Comparison of ENCODE assay signal across 19 cellular contexts in genomic region chr15:70707901-70708300, GRCh38. TPM values are rescaled to one million over a fixed set of nuclear protein-coding genes. Genes with fewer than 3 reads are reported as not detected.
DNase-seq lines count a peak whose midpoint lies in the region; ATAC-seq, FAIRE-seq and TF ChIP-seq lines count a peak whose summit lies in the region.
"Had no signal": no experiment of that assay in that cellular context is flagged by ENCODE, and none has a peak within 500 bp of the region (broad histone marks: within the 10 kb centered on the region; RNA-seq: fewer than 3 reads in every experiment).

No MANE protein-coding gene starts in this region.

- peaks cover 6% of the 10 kb centered on the region for H3K36me3 ChIP-seq in endodermal cell (ENCODE audit: control insufficient read depth, insufficient read depth, low read length)
- H3K36me3 ChIP-seq: BLaER1 treated with 17β-estradiol and CSF1 and Interleukin-3, amounts not matched to agents 10 nM and 100 nM had no signal

- DNase-seq in H54 (ENCODE audit: insufficient read length, low spot score): no peak
- DNase-seq in endodermal cell: no peak
- DNase-seq in urothelium cell line (ENCODE audit: low spot score): no peak
- no peak for DNase-seq in cerebellar cortex (ENCODE audit: low spot score)
- DNase-seq in AG20443 (ENCODE audit: low spot score): no peak
- DNase-seq: 8988T; ACHN; AML-193; CD4-positive, alpha-beta T cell; CD8-positive, alpha-beta T cell; DMS79 treated with DMSO at 0.1 percent for 48 hours; GF-D8 had no signal

- WGBS in endodermal cell (ENCODE audit: insufficient coverage in 1 of 2, insufficient read length in 1 of 2), 2 experiments: 100% methylated on average over 1 of the region's 1 CpG

- H3K9me3 Mint-ChIP-seq in endodermal cell: peaks cover 1% of the 10 kb centered on the region
- H3K9me3 Mint-ChIP-seq: CD4-positive, alpha-beta T cell; CD8-positive, alpha-beta T cell had no signal

- no peaks in the 10 kb centered on the region for H3K27me3 ChIP-seq in endodermal cell (ENCODE audit: control insufficient read depth, insufficient read depth, low read length, poor library complexity, severe bottlenecking)
- H3K27me3 ChIP-seq: BLaER1 treated with 17β-estradiol and CSF1 and Interleukin-3, amounts not matched to agents 10 nM and 100 nM had no signal

- H3K27ac ChIP-seq in endodermal cell (ENCODE audit: low read depth, low read length): no peak overlapping the region
- H3K27ac ChIP-seq: BLaER1 treated with 17β-estradiol and CSF1 and Interleukin-3, amounts not matched to agents 10 nM and 100 nM; C4-2B had no signal

- peak; percentile 48 for FAIRE-seq in H54 (lab: Jason Lieb, UNC)
- FAIRE-seq in urothelium cell line (lab: Jason Lieb, UNC): peak; percentile 76
- FAIRE-seq: A204.1, GM12891, GM19239 had no signal

- no peak for ATAC-seq in HG03135 (IDR thresholded peaks at IDR 0.05; ENCODE audit: unreplicated experiment)
- ATAC-seq: CD8-positive, alpha-beta T cell had no signal

- TF ChIP-seq CTCF in endodermal cell (conservative IDR thresholded peaks at IDR 0.05): no peak

- H3K4me1 Mint-ChIP-seq in endodermal cell: peaks cover 51% of the 10 kb centered on the region

- peaks cover 8% of the 10 kb centered on the region for H3K9me3 ChIP-seq in endodermal cell (ENCODE audit: control insufficient read depth, low read length)

- no peak overlapping the region for H3K9ac ChIP-seq in endodermal cell (ENCODE audit: extremely low read depth, low read length, poor library complexity, severe bottlenecking)
- H3K9ac ChIP-seq: BLaER1 treated with 17β-estradiol and CSF1 and Interleukin-3, amounts not matched to agents 10 nM and 100 nM had no signal

- H3K4me1 ChIP-seq in endodermal cell (ENCODE audit: control insufficient read depth, insufficient read depth, low read length): peaks cover 15% of the 10 kb centered on the region

- no peak overlapping the region for H3K4me3 Mint-ChIP-seq in endodermal cell
- H3K4me3 Mint-ChIP-seq: B cell; CD4-positive, alpha-beta T cell; CD8-positive, alpha-beta T cell had no signal

- H3K27ac Mint-ChIP-seq in endodermal cell: no peak overlapping the region
- H3K27ac Mint-ChIP-seq: B cell; CD4-positive, alpha-beta T cell; CD8-positive, alpha-beta T cell had no signal

- no peak for TF ChIP-seq POLR2A in H54 (IDR thresholded peaks at IDR 0.05; ENCODE audit: low read depth, low read length)

- peak overlapping the region; percentile 10 for H3K4me3 ChIP-seq in endodermal cell (ENCODE audit: low read length)
- H3K4me3 ChIP-seq: BLaER1 treated with 17β-estradiol and CSF1 and Interleukin-3, amounts not matched to agents 10 nM and 100 nM had no signal

- H3K27me3 Mint-ChIP-seq in endodermal cell (ENCODE audit: insufficient read depth): no peaks in the 10 kb centered on the region

- H3K36me3 Mint-ChIP-seq in endodermal cell (ENCODE audit: low read depth): peaks cover 5% of the 10 kb centered on the region
- H3K36me3 Mint-ChIP-seq: CD8-positive, alpha-beta T cell had no signal

RNA-seq across cellular contexts. Expression of gene UACA, which starts 55.5 kb away (rescaled TPM):
- 10 to 100 TPM; 49.7 to 67.1 TPM for total RNA-seq in endodermal cell
- polyA plus RNA-seq in endodermal cell (2013, experiment 1 of 2): 40.9 TPM
- 41.7 TPM for polyA plus RNA-seq in endodermal cell (2013, experiment 2 of 2)
